9 cellular contexts compared by ENCODE assay signal in the genomic region with DNA sequence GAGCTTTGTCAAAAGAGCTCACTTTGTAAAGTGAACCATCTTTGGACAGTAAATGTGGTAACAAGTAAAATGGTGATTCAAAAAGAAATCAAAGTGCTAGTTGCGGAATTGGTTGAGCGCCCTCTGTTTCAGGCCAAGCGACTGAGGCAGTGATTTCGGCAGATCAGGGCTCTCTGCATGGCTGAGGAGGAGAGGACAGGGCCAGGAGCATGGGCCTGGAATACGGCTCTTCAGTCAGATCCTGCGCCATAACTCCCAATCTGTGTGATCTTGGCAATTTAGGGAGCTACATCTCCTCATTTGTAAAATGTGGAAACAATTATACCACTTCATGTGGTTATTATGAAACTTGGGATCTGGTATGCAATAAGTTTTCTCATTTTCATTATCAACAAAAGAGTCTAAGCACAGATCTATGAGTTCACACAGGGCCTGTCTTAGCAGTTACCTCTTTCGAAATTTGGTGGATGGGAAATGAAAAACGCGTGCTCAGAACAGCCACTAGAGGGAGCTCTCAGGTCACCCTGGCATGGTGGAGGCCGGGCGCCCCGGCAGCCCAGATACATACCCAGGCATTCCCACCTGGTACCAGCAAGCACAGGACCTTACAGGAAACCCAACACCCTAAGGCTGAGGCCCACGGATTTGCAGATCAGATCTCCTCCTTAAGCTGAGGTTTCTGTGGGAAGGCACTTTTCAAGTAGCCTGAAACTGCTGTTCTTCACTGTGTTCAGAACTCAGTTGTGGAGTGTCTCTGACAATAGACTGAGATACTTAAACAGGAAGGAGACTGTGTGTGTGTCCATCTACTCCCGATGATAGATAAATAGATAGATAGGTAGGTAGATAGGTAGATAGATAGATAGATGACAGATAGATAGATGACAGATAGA.
DNase-seq lines count a peak whose midpoint lies in the region; ATAC-seq, FAIRE-seq and TF ChIP-seq lines count a peak whose summit lies in the region.
"Had no signal": no experiment of that assay in that cellular context is flagged by ENCODE, and none has a peak within 500 bp of the region (broad histone marks: within the 10 kb centered on the region; RNA-seq: fewer than 3 reads in every experiment).

No MANE protein-coding gene starts in this region.

- H3K27me3 Mint-ChIP-seq in activated T-cell treated with anti-CD3 and anti-CD28 coated beads, Interleukin-2, amount 50 U/mL, for 24 hours, result peaks cover 10% of the 10 kb centered on the region

- no peaks in the 10 kb centered on the region for H3K36me3 ChIP-seq in neuron (ENCODE audit: insufficient read depth, low read length)
- H3K36me3 ChIP-seq in stomach, result no peaks in the 10 kb centered on the region

- TF ChIP-seq CTCF in D721Med (IDR thresholded peaks at IDR 0.05; ENCODE audit: insufficient read depth, missing control alignments) (peak; percentile 70), GM20000 (IDR thresholded peaks at IDR 0.05; ENCODE audit: extremely low read depth, missing control alignments) (peak; percentile 49), fibroblast of mammary gland (conservative IDR thresholded peaks at IDR 0.05; ENCODE audit: control insufficient read depth, insufficient read depth, low read depth, low read length) (peak; percentile 94), stomach (IDR thresholded peaks at IDR 0.05) (peak in 5 of 7 experiments; percentile 64 to 89 (median 83))

- ATAC-seq in HG03571 (IDR thresholded peaks at IDR 0.05; ENCODE audit: unreplicated experiment), result peak; percentile 62

- H3K4me3 ChIP-seq in fibroblast of mammary gland (ENCODE audit: control insufficient read depth, low read depth, low read length), result no peak overlapping the region
- no peak overlapping the region for H3K4me3 ChIP-seq in neuron (ENCODE audit: low read length)
- no peak overlapping the region for H3K4me3 ChIP-seq in stomach

- H2AFZ ChIP-seq in neuron (ENCODE audit: low read depth, low read length), result peak overlapping the region; percentile 12

- H3K4me1 Mint-ChIP-seq in activated T-cell treated with anti-CD3 and anti-CD28 coated beads, Interleukin-2, amount 50 U/mL, for 24 hours (ENCODE audit: low read depth), result peaks cover 35% of the 10 kb centered on the region

- intact Hi-C loops in stomach (cut with DNase I; ENCODE audit: low total_unique reads), result no loop called here

- TF ChIP-seq EP300 in stomach (IDR thresholded peaks at IDR 0.05), result no peak

- H3K9me3 ChIP-seq in neuron (ENCODE audit: low read length) (peaks cover 2% of the 10 kb centered on the region), stomach (no peaks in the 10 kb centered on the region)

- H3K27ac Mint-ChIP-seq in activated T-cell treated with anti-CD3 and anti-CD28 coated beads, Interleukin-2, amount 50 U/mL, for 24 hours, result peak overlapping the region; percentile 58

- H3K9me3 Mint-ChIP-seq in activated T-cell treated with anti-CD3 and anti-CD28 coated beads, Interleukin-2, amount 50 U/mL, for 24 hours, result no peaks in the 10 kb centered on the region

- H3K4me1 ChIP-seq in neuron (ENCODE audit: insufficient read depth, low read length) (peaks cover 12% of the 10 kb centered on the region), stomach (peaks cover 1 to 22% (median 11%) of the 10 kb centered on the region in 4 donors)

- no peak for DNase-seq in D721Med (ENCODE audit: insufficient read length, low spot score)
- DNase-seq in GM20000 (ENCODE audit: low spot score), result peak; percentile 65
- DNase-seq in OCI-M1 (lab: John Stamatoyannopoulos, UW), result peak; percentile 74
- DNase-seq in activated T-cell treated with anti-CD3 and anti-CD28 coated beads, Interleukin-2, amount 50 U/mL, for 24 hours, result peak; percentile 76
- DNase-seq in fibroblast of mammary gland (ENCODE audit: low read depth), result peak; percentile 77
- DNase-seq in stomach, result peak; percentile 67

- H3K36me3 Mint-ChIP-seq in activated T-cell treated with anti-CD3 and anti-CD28 coated beads, Interleukin-2, amount 50 U/mL, for 24 hours (ENCODE audit: low read depth), result no peaks in the 10 kb centered on the region

- 39 to 43% (median 40%) methylated on average over 14 of the region's 14 CpGs for WGBS in stomach, 5 donors

- H3K27me3 ChIP-seq in neuron (ENCODE audit: insufficient read depth, low read length) (no peaks in the 10 kb centered on the region), stomach (no peaks in the 10 kb centered on the region)

- TF ChIP-seq POLR2A in stomach (IDR thresholded peaks at IDR 0.05), result no peak

- FAIRE-seq in D721Med (lab: Jason Lieb, UNC), result peak; percentile 63
- FAIRE-seq: endometrium had no signal

- no peak overlapping the region for H3K4me3 Mint-ChIP-seq in activated T-cell treated with anti-CD3 and anti-CD28 coated beads, Interleukin-2, amount 50 U/mL, for 24 hours

- peak overlapping the region in 2 of 5 donors; percentile 9 to 11 for H3K27ac ChIP-seq in stomach
